24 cellular contexts compared by ENCODE assay signal in the genomic region with DNA sequence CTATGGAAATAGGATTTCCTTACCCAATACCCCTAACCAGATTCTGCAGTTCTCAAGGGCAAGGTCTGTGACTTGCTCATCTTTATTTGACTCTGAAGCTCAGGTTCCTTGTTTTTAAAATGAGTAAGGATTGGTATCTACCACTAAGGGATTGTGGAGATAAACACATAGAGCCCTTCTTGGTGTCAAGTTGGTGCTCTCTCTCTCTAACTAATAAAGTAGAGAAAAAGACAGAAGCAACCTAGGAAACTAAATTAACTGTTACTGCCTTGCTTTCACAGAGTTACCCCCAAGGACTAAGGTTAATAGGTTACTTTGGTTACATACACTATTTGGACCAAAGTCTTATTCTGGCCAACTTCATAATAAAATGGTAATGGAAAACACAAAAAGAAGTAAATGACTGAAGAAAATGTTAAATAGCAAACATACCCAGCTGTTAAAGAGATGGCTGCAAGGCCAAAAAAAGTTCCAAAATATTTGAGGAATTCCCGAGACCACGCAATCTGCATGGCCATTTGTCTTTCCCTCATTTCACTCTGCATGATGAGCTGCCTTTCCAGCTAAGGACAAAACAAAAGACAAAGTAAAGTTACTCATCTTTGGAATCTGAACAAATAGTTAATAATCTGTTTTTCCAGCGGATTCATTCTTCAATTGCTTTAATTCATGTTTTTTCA. TPM values are rescaled to one million over a fixed set of nuclear protein-coding genes. Genes with fewer than 3 reads are reported as not detected.
"Had no signal": no experiment of that assay in that cellular context is flagged by ENCODE, and none has a peak within 500 bp of the region (broad histone marks: within the 10 kb centered on the region; RNA-seq: fewer than 3 reads in every experiment).

No MANE protein-coding gene starts in this region.

- H3K4me1 ChIP-seq: neural progenitor cell, stomach had no signal

- H3K9me3 ChIP-seq: gastroesophageal sphincter, ovary, right atrium auricular region, sigmoid colon, stomach had no signal

- ATAC-seq: esophagus mucosa, gastroesophageal sphincter, left colon, left ventricle myocardium superior, natural killer cell had no signal

- H3K27ac Mint-ChIP-seq: natural killer cell, neural progenitor cell had no signal

- H3K27me3 ChIP-seq: gastroesophageal sphincter, neural progenitor cell, ovary, right atrium auricular region, sigmoid colon, stomach had no signal

- H3K36me3 ChIP-seq: neural progenitor cell, ovary, right atrium auricular region had no signal

- DNase-seq: cortex of kidney; effector memory CD4-positive, alpha-beta T cell; foreskin fibroblast; glutamatergic neuron; left colon; left ventricle myocardium superior; natural killer cell; nucleus accumbens; ovary; sigmoid colon; small intestine; stimulated activated CD4-positive, alpha-beta T cell treated with anti-CD3 and anti-CD28 coated beads, Interleukin-12 subunit alpha, Interleukin-12 subunit beta, amount 100 ng/mL, for 4 hours; stimulated activated naive CD4-positive, alpha-beta T cell; stomach had no signal

- H3K4me3 ChIP-seq: gastroesophageal sphincter, lung, neural progenitor cell, ovary, right atrium auricular region, sigmoid colon, stomach had no signal

- H3K4me1 Mint-ChIP-seq: neural progenitor cell had no signal

- H3K4me2 ChIP-seq: neural progenitor cell had no signal

- H2AFZ ChIP-seq: neural progenitor cell had no signal

- FAIRE-seq: endometrium, small intestine had no signal

- H3K9ac ChIP-seq: neural progenitor cell had no signal

- H3K27ac ChIP-seq: gastroesophageal sphincter, neural progenitor cell, ovary, right atrium auricular region, sigmoid colon, stomach had no signal

- H3K4me3 Mint-ChIP-seq: natural killer cell, neural progenitor cell had no signal

- H3K36me3 Mint-ChIP-seq: natural killer cell had no signal

- H3K9me3 Mint-ChIP-seq: natural killer cell, neural progenitor cell had no signal

RNA-seq across cellular contexts. Expression of gene RLN1, which starts 21.8 kb away (rescaled TPM):
- total RNA-seq: esophagus mucosa, gastroesophageal sphincter, kidney epithelial cell, mesenteric fat pad, posterior vena cava, sigmoid colon, stomach had no signal
- polyA plus RNA-seq: urinary bladder had no signal

RNA-seq across cellular contexts. Expression of gene RLN2, which starts 57.0 kb away (rescaled TPM):
- total RNA-seq: esophagus mucosa, gastroesophageal sphincter, left ventricle myocardium superior, mesenteric fat pad, posterior vena cava, urinary bladder had no signal
